In the genomic region with DNA sequence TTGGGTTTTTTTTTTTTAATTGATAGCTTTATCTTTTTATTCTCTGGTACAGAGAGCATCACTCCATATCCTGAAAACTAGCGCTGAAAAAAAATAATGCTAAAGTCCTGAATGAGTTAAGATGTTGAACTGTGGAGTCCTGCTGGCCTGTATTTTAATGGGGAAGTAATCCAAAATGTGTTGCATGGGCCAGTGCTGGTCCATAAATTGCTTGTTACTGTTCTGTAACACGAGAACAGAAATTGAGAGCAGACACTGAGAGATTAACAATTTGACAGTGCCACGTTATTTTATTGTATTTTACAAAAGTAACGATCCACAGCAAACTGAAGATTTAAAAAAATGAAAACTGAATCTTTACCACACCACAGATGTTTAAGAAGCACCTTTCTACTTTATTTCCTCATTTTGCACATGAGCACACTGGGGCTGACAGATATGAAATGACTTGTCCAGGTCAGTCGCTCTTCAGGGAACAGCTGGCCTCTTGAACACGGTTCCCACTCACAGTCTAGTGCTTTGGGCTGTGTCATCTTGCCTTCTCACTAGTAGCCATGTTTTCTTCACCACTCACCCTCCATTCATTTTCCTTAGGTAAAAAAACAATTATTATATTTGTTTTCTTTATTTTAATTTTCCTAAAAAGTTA, we compare ENCODE assay signal across 18 cellular contexts.
DNase-seq lines count a peak whose midpoint lies in the region; ATAC-seq lines count a peak whose summit lies in the region.
"Had no signal": no experiment of that assay in that cellular context is flagged by ENCODE, and none has a peak within 500 bp of the region (broad histone marks: within the 10 kb centered on the region; RNA-seq: fewer than 3 reads in every experiment).

No MANE protein-coding gene starts in this region.

- in situ Hi-C loops in ACHN (cut with HindIII; ENCODE audit: low pct_ligation_motif_present, low pct_unique_long_range_greater_than_20kb, low sequenced_read_pairs): no loop called here

- no peak for DNase-seq in stimulated activated naive B cell treated with anti-CD40 and anti-IgM and Interleukin-4, amounts not matched to agents 10 μg/mL and 1 μg/mL and 100 μg/mL, for 72 hours
- no peak for DNase-seq in cortex of kidney (lab: John Stamatoyannopoulos, UW)
- no peak for DNase-seq in HPDE6-E6E7 (ENCODE audit: extremely low spot score)
- DNase-seq in ACHN: no peak
- DNase-seq: anterior cingulate cortex; GF-D8; KG1; NCI-H748 treated with DMSO at 0.1 percent for 48 hours; stimulated activated CD4-positive, alpha-beta T cell treated with anti-CD3 and anti-CD28 coated beads, Interleukin-4, amount 100 ng/mL, for 4 hours; stimulated activated CD8-positive, alpha-beta memory T cell treated with anti-CD3 and anti-CD28 coated beads, Interleukin-4, amount 100 ng/mL, for 48 hours; T1000; thyroid gland had no signal

- H3K27ac Mint-ChIP-seq in stimulated activated naive B cell treated with anti-CD40 and anti-IgM and Interleukin-4, amounts not matched to agents 10 μg/mL and 1 μg/mL and 100 μg/mL, for 72 hours: no peak overlapping the region
- H3K27ac Mint-ChIP-seq: mesothelial cell of epicardium had no signal

- no peaks in the 10 kb centered on the region for H3K27me3 Mint-ChIP-seq in stimulated activated naive B cell treated with anti-CD40 and anti-IgM and Interleukin-4, amounts not matched to agents 10 μg/mL and 1 μg/mL and 100 μg/mL, for 72 hours

- peaks cover 46 to 72% of the 10 kb centered on the region in 2 donors for H3K36me3 Mint-ChIP-seq in stimulated activated naive B cell treated with anti-CD40 and anti-IgM and Interleukin-4, amounts not matched to agents 10 μg/mL and 1 μg/mL and 100 μg/mL, for 72 hours

- H3K4me1 Mint-ChIP-seq in stimulated activated naive B cell treated with anti-CD40 and anti-IgM and Interleukin-4, amounts not matched to agents 10 μg/mL and 1 μg/mL and 100 μg/mL, for 72 hours: peaks cover 16 to 31% of the 10 kb centered on the region in 2 donors
- H3K4me1 Mint-ChIP-seq: mesothelial cell of epicardium, neural crest cell had no signal

- H3K9me3 Mint-ChIP-seq in stimulated activated naive B cell treated with anti-CD40 and anti-IgM and Interleukin-4, amounts not matched to agents 10 μg/mL and 1 μg/mL and 100 μg/mL, for 72 hours: no peaks in the 10 kb centered on the region
- H3K9me3 Mint-ChIP-seq: mesothelial cell of epicardium, neural crest cell had no signal

- H3K4me3 Mint-ChIP-seq in stimulated activated naive B cell treated with anti-CD40 and anti-IgM and Interleukin-4, amounts not matched to agents 10 μg/mL and 1 μg/mL and 100 μg/mL, for 72 hours: no peak overlapping the region
- H3K4me3 Mint-ChIP-seq: mesothelial cell of epicardium, neural crest cell had no signal

- ATAC-seq in GM19023 (IDR thresholded peaks at IDR 0.05; ENCODE audit: unreplicated experiment): peak; percentile 62
- ATAC-seq in GM21529 (IDR thresholded peaks at IDR 0.05; ENCODE audit: unreplicated experiment): peak; percentile 68
- peak; percentile 53 for ATAC-seq in HG03432 (IDR thresholded peaks at IDR 0.05; ENCODE audit: unreplicated experiment)
- ATAC-seq in stimulated activated naive B cell treated with anti-CD40 and anti-IgM and Interleukin-4, amounts not matched to agents 10 μg/mL and 1 μg/mL and 100 μg/mL, for 72 hours (replicated peaks): peak; percentile 94 to 95
- ATAC-seq: Panc1 had no signal
